Comparison of ENCODE assay signal across 29 cellular contexts in the genomic region with DNA sequence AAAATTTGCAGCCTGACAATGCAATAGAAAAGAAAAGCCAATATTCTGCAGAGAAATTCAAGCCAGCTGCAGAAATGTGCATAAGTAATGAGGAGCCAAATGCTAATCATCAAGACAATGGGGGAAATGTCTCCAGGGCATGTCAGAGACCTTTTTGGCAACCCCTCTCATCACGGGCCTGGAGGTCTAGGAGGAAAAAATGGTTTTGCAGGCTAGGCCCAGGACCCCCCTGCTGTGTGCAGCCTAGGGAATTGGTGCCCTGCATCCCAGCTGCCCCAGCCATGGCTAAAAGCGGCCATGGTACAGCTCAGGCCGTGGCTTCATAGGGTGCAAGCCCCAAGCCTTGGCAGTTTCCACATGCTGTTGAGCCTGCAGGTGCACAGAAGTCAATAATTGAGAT.
"Had no signal": no experiment of that assay in that cellular context is flagged by ENCODE, and none has a peak within 500 bp of the region (broad histone marks: within the 10 kb centered on the region; RNA-seq: fewer than 3 reads in every experiment).

No MANE protein-coding gene starts in this region.

- H2AFZ ChIP-seq: hepatocyte had no signal

- H3K79me2 ChIP-seq: hepatocyte had no signal

- H3K4me1 Mint-ChIP-seq: endodermal cell had no signal

- H3K27ac ChIP-seq: colonic mucosa, coronary artery, dorsolateral prefrontal cortex, epithelial cell of prostate, esophagus muscularis mucosa, esophagus squamous epithelium, foreskin keratinocyte, gastrocnemius medialis, gastroesophageal sphincter, heart left ventricle, heart right ventricle, hepatocyte had no signal

- H3K27ac Mint-ChIP-seq: dendritic cell treated with granulocyte-macrophage colony-stimulating factor and Interleukin-4, amounts not matched to agents 40 ng/mL and 50 ng/mL, for 4 days; effector memory CD8-positive, alpha-beta T cell; endodermal cell had no signal

- ATAC-seq: effector memory CD8-positive, alpha-beta T cell; esophagus mucosa; foreskin keratinocyte; gastrocnemius medialis; gastroesophageal sphincter; heart left ventricle; heart right ventricle had no signal

- H3K9me3 ChIP-seq: colonic mucosa, gastrocnemius medialis had no signal

- H3K4me3 ChIP-seq: colonic mucosa, coronary artery, dorsolateral prefrontal cortex, esophagus muscularis mucosa, esophagus squamous epithelium, gastrocnemius medialis, gastroesophageal sphincter, heart left ventricle, heart right ventricle, hepatocyte had no signal

- H3K27me3 Mint-ChIP-seq: dendritic cell treated with granulocyte-macrophage colony-stimulating factor and Interleukin-4, amounts not matched to agents 40 ng/mL and 50 ng/mL, for 4 days had no signal

- H3K27me3 ChIP-seq: colonic mucosa, dorsolateral prefrontal cortex, esophagus muscularis mucosa, esophagus squamous epithelium, foreskin keratinocyte, gastrocnemius medialis, gastroesophageal sphincter, heart left ventricle, heart right ventricle, hepatocyte had no signal

- DNase-seq: colonic mucosa; cortex of kidney; dermis blood vessel endothelial cell; dorsolateral prefrontal cortex; effector CD4-positive, alpha-beta T cell; effector CD8-positive, alpha-beta T cell; effector memory CD4-positive, alpha-beta T cell; effector memory CD8-positive, alpha-beta T cell; endodermal cell; erythroblast; esophagus squamous epithelium; foreskin fibroblast; foreskin keratinocyte; foreskin melanocyte; gastrocnemius medialis; glutamatergic neuron; head of caudate nucleus; heart right ventricle had no signal

- FAIRE-seq: endometrium, endothelial cell of umbilical vein, frontal cortex had no signal

- H3K4me3 Mint-ChIP-seq: dendritic cell treated with granulocyte-macrophage colony-stimulating factor and Interleukin-4, amounts not matched to agents 40 ng/mL and 50 ng/mL, for 4 days; effector memory CD8-positive, alpha-beta T cell; endodermal cell had no signal

- H3K4me1 ChIP-seq: colonic mucosa, esophagus muscularis mucosa, esophagus squamous epithelium, foreskin keratinocyte, gastrocnemius medialis, gastroesophageal sphincter, heart left ventricle had no signal

- H3K36me3 ChIP-seq: colonic mucosa, esophagus muscularis mucosa, esophagus squamous epithelium, gastrocnemius medialis, gastroesophageal sphincter, heart left ventricle, heart right ventricle had no signal

- H3K4me2 ChIP-seq: hepatocyte had no signal
